In genomic region chr15:99928429-99928981, GRCh38 we compare ENCODE assay signal across 8 cellular contexts.
DNase-seq lines count a peak whose midpoint lies in the region; ATAC-seq lines count a peak whose summit lies in the region.

No MANE protein-coding gene starts in this region.

- DNase-seq in GDM1 (lab: John Stamatoyannopoulos, UW): peak; percentile 61
- DNase-seq in LHCN-M2 (ENCODE audit: low read depth): peak; percentile 69
- DNase-seq in activated CD4-positive, alpha-beta T cell treated with anti-CD3 and anti-CD28 coated beads for 1 hour: peak; percentile 85
- peak; percentile 82 for DNase-seq in cerebellum (ENCODE audit: low spot score)
- DNase-seq in kidney tubule cell (ENCODE audit: low spot score): peak; percentile 82
- DNase-seq in stimulated activated CD4-positive, alpha-beta T cell treated with anti-CD3 and anti-CD28 coated beads, Interleukin-1b, Interleukin-23, amount 100 ng/mL, for 1 hour (ENCODE audit: low read depth in 2 of 2): peak; percentile 75 to 81
- no peak for DNase-seq in DMS153 treated with DMSO at 0.1 percent for 48 hours (lab: John Stamatoyannopoulos, UW; ENCODE audit: unreplicated experiment)

- peak; percentile 91 for ATAC-seq in GM21786 (IDR thresholded peaks at IDR 0.05; ENCODE audit: unreplicated experiment)
